Comparison of ENCODE assay signal across 1 cellular context in the genomic region with DNA sequence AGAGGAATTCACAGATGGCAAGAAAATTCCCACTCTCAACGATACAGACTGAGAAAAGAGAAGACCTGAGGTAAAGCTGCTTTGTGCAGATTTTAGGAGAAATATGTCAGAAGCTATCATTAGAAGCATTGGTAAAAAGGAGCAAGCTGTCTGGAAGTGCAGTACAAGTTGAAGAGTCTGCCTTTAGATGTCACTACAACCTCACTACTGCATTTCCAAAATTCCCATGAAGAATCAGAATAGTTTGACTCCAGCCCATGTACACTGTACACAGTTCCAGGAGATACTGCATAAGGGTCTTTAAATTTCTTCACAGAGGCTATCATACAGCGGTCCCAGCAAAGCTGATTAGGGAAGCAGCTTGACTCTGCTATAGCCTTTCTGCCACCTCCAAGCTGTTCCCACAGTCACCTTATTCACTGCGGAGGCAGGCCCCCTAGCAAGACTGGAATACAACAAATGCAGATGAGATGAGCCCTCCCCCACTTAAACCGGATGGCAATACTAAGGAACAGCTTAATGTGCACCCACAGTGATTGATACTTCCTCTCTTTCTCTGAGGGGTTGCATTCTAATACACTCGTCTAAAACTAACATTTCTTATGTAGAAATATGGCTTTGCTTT.
TF ChIP-seq lines count a peak whose summit lies in the region.

No MANE protein-coding gene starts in this region.

TF ChIP-seq in neural cell, 6 proteins besides CTCF, POLR2A, EP300 and RAD21 (continued from another document):
- TF ChIP-seq MXI1 (conservative IDR thresholded peaks at IDR 0.05; ENCODE audit: poor library complexity, severe bottlenecking): peak; percentile 15
- TF ChIP-seq TAF1 (IDR thresholded peaks at IDR 0.05; ENCODE audit: low read depth): no peak
- TF ChIP-seq POLR2AphosphoS5 (IDR thresholded peaks at IDR 0.05): no peak
- no peak for TF ChIP-seq EZH2 (IDR thresholded peaks at IDR 0.05; ENCODE audit: borderline replicate concordance, insufficient read depth, low read length, poor library complexity, severe bottlenecking)
- TF ChIP-seq, protein P1, sequence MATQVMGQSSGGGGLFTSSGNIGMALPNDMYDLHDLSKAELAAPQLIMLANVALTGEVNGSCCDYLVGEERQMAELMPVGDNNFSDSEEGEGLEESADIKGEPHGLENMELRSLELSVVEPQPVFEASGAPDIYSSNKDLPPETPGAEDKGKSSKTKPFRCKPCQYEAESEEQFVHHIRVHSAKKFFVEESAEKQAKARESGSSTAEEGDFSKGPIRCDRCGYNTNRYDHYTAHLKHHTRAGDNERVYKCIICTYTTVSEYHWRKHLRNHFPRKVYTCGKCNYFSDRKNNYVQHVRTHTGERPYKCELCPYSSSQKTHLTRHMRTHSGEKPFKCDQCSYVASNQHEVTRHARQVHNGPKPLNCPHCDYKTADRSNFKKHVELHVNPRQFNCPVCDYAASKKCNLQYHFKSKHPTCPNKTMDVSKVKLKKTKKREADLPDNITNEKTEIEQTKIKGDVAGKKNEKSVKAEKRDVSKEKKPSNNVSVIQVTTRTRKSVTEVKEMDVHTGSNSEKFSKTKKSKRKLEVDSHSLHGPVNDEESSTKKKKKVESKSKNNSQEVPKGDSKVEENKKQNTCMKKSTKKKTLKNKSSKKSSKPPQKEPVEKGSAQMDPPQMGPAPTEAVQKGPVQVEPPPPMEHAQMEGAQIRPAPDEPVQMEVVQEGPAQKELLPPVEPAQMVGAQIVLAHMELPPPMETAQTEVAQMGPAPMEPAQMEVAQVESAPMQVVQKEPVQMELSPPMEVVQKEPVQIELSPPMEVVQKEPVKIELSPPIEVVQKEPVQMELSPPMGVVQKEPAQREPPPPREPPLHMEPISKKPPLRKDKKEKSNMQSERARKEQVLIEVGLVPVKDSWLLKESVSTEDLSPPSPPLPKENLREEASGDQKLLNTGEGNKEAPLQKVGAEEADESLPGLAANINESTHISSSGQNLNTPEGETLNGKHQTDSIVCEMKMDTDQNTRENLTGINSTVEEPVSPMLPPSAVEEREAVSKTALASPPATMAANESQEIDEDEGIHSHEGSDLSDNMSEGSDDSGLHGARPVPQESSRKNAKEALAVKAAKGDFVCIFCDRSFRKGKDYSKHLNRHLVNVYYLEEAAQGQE (IDR thresholded peaks at IDR 0.05; ENCODE audit: borderline replicate concordance): no peak
